ENCODE assay signal across 12 cellular contexts in the genomic region with DNA sequence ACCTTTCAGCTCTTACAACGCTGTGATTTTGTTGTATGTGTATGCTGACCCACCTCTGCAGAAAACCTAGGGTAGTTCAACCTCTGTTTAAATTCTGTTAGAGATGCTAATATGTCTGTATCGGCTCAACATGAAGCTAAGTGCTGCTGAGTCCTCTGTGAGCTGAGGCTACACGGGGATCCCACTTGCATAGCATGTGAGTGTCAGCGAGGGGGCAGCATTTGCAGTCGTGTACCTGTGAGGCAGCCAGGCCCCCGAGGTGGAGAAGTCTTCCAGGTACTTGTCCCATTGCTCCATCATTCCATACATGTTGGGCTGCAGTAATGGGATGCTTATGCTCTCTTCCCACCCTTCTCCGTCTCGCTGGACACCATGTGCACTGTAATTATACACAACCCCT. TPM values are rescaled to one million over a fixed set of nuclear protein-coding genes. Genes with fewer than 3 reads are reported as not detected.
DNase-seq lines count a peak whose midpoint lies in the region; ATAC-seq, FAIRE-seq and TF ChIP-seq lines count a peak whose summit lies in the region.
"Had no signal": no experiment of that assay in that cellular context is flagged by ENCODE, and none has a peak within 500 bp of the region (broad histone marks: within the 10 kb centered on the region; RNA-seq: fewer than 3 reads in every experiment).

No MANE protein-coding gene starts in this region.

- no peaks in the 10 kb centered on the region for H3K27me3 Mint-ChIP-seq in activated T-cell treated with anti-CD3 and anti-CD28 coated beads, Interleukin-2, amount 50 U/mL, for 24 hours
- H3K27me3 Mint-ChIP-seq in Caco-2 (ENCODE audit: insufficient read depth, unreplicated experiment) = no peaks in the 10 kb centered on the region

- H3K9me3 ChIP-seq in left ventricle myocardium inferior (replicated peaks) (no peaks in the 10 kb centered on the region), Caco-2 (no peaks in the 10 kb centered on the region)

- H3K36me3 Mint-ChIP-seq in activated T-cell treated with anti-CD3 and anti-CD28 coated beads, Interleukin-2, amount 50 U/mL, for 24 hours (ENCODE audit: low read depth) = peaks cover 41% of the 10 kb centered on the region
- H3K36me3 Mint-ChIP-seq in Caco-2 (ENCODE audit: insufficient read depth, unreplicated experiment) = peaks cover 3% of the 10 kb centered on the region
- H3K36me3 Mint-ChIP-seq: mesothelial cell of epicardium had no signal

- POLR2A ChIA-PET in Caco-2 (lab: Charles Lee) = interaction anchor here (0.6 kb wide), 1 partner anchor 257 kb away, joined by 4 read pairs; no protein-coding TSS in a partner anchor

- no peaks in the 10 kb centered on the region for H3K9me3 Mint-ChIP-seq in activated T-cell treated with anti-CD3 and anti-CD28 coated beads, Interleukin-2, amount 50 U/mL, for 24 hours
- no peaks in the 10 kb centered on the region for H3K9me3 Mint-ChIP-seq in Caco-2 (ENCODE audit: unreplicated experiment)
- H3K9me3 Mint-ChIP-seq: mesothelial cell of epicardium had no signal

- no TSS peak for BruUV-seq in Caco-2 (replicated peaks; lab: Mats Ljungman, UMichigan)

- no peak overlapping the region for H3K4me3 Mint-ChIP-seq in activated T-cell treated with anti-CD3 and anti-CD28 coated beads, Interleukin-2, amount 50 U/mL, for 24 hours
- H3K4me3 Mint-ChIP-seq in Caco-2 (ENCODE audit: unreplicated experiment) = no peak overlapping the region
- H3K4me3 Mint-ChIP-seq: mesothelial cell of epicardium had no signal

- DNase-seq in activated T-cell treated with anti-CD3 and anti-CD28 coated beads, Interleukin-2, amount 50 U/mL, for 24 hours = no peak
- DNase-seq in activated T-cell treated with anti-CD3 and anti-CD28 coated beads, Interleukin-2, amount 50 U/mL, for 48 hours = no peak
- DNase-seq in left ventricle myocardium inferior (no peak), urothelium cell line (ENCODE audit: low spot score) (peak; percentile 21), NCI-H774 (lab: John Stamatoyannopoulos, UW) (no peak), Caco-2 (no peak), NCI-H187 (lab: John Stamatoyannopoulos, UW) (no peak)
- DNase-seq: NCI-H1417 had no signal

- TF ChIP-seq CTCF in left ventricle myocardium inferior (IDR thresholded peaks at IDR 0.05; ENCODE audit: borderline replicate concordance) = peak; percentile 50
- peak in 1 of 2 experiments; percentile 15 for TF ChIP-seq CTCF in Caco-2 (IDR thresholded peaks at IDR 0.05; ENCODE audit: insufficient read depth in 1 of 2, low read depth in 1 of 2, low read length in 1 of 2, severe bottlenecking in 1 of 2, unreplicated experiment in 1 of 2)

- H3K27ac ChIP-seq in left ventricle myocardium inferior (replicated peaks) = no peak overlapping the region

- no peaks in the 10 kb centered on the region for H3K27me3 ChIP-seq in left ventricle myocardium inferior (ENCODE audit: low read depth)
- no peaks in the 10 kb centered on the region for H3K27me3 ChIP-seq in Caco-2 (replicated peaks; ENCODE audit: control insufficient read depth, insufficient read depth, low read length)

- H3K4me3 ChIP-seq in left ventricle myocardium inferior (no peak overlapping the region), Caco-2 (ENCODE audit: low read depth, low read length) (no peak overlapping the region)

- peaks cover 2% of the 10 kb centered on the region for H3K4me1 Mint-ChIP-seq in activated T-cell treated with anti-CD3 and anti-CD28 coated beads, Interleukin-2, amount 50 U/mL, for 24 hours (ENCODE audit: low read depth)
- no peaks in the 10 kb centered on the region for H3K4me1 Mint-ChIP-seq in Caco-2 (ENCODE audit: low read depth, unreplicated experiment)

- no peak for FAIRE-seq in urothelium cell line (lab: Jason Lieb, UNC)

- peak overlapping the region; percentile 27 for H3K27ac Mint-ChIP-seq in activated T-cell treated with anti-CD3 and anti-CD28 coated beads, Interleukin-2, amount 50 U/mL, for 24 hours
- H3K27ac Mint-ChIP-seq in Caco-2 (ENCODE audit: unreplicated experiment) = no peak overlapping the region
- H3K27ac Mint-ChIP-seq: mesothelial cell of epicardium had no signal

- peak; percentile 55 for ATAC-seq in SK-N-SH treated with all-trans-retinoic acid at 6 μM for 48 hours

- intact Hi-C loops in left ventricle myocardium inferior (cut with micrococcal nuclease) = no loop called here
- intact Hi-C loops in Caco-2 (cut with micrococcal nuclease; ENCODE audit: unreplicated experiment) = no loop called here

- CTCF ChIA-PET in Caco-2 (lab: Charles Lee) = interaction anchor here (1.1 kb wide), 1 partner anchor 406 kb away, joined by 3 read pairs; no protein-coding TSS in a partner anchor

- no peaks in the 10 kb centered on the region for H3K4me1 ChIP-seq in left ventricle myocardium inferior
- H3K4me1 ChIP-seq in Caco-2 = no peaks in the 10 kb centered on the region

- peaks cover 17% of the 10 kb centered on the region for H3K36me3 ChIP-seq in left ventricle myocardium inferior
- H3K36me3 ChIP-seq in Caco-2 (ENCODE audit: control insufficient read depth, insufficient read depth, low read length) = no peaks in the 10 kb centered on the region

TF ChIP-seq in SK-N-SH treated with all-trans-retinoic acid at 6 μM for 48 hours, 23 proteins besides CTCF, POLR2A, EP300 and RAD21:
- TF ChIP-seq SNAI2 (CRISPR knock-in tag; IDR thresholded peaks at IDR 0.05) (no peak), OSR1 (CRISPR knock-in tag; IDR thresholded peaks at IDR 0.05) (no peak), CSDC2 (CRISPR knock-in tag; IDR thresholded peaks at IDR 0.05) (no peak), ZNF8 (CRISPR knock-in tag; IDR thresholded peaks at IDR 0.05) (no peak), ZC3H10 (CRISPR knock-in tag; IDR thresholded peaks at IDR 0.05) (no peak)
- TF ChIP-seq, protein P1, sequence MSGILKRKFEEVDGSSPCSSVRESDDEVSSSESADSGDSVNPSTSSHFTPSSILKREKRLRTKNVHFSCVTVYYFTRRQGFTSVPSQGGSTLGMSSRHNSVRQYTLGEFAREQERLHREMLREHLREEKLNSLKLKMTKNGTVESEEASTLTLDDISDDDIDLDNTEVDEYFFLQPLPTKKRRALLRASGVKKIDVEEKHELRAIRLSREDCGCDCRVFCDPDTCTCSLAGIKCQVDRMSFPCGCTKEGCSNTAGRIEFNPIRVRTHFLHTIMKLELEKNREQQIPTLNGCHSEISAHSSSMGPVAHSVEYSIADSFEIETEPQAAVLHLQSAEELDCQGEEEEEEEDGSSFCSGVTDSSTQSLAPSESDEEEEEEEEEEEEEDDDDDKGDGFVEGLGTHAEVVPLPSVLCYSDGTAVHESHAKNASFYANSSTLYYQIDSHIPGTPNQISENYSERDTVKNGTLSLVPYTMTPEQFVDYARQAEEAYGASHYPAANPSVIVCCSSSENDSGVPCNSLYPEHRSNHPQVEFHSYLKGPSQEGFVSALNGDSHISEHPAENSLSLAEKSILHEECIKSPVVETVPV (CRISPR knock-in tag; IDR thresholded peaks at IDR 0.05) = no peak

RNA-seq across cellular contexts. Expression of a gene that starts 3.7 kb away (rescaled TPM):
- 1.8 TPM for total RNA-seq in left ventricle myocardium inferior
- total RNA-seq in Caco-2 (2022) = 1.6 and 1.7 TPM in 2 replicates
- total RNA-seq: Daoy; T-helper 2 cell treated with Interferon-gamma antibody and Interleukin-4, amounts not matched to agents 100 ng/mL and 5 ng/mL, for 36 hours had no signal

RNA-seq across cellular contexts. Expression of a gene that starts 15.3 kb away (rescaled TPM):
- 34.3 TPM for total RNA-seq in left ventricle myocardium inferior
- 22.4 and 25.2 TPM in 2 replicates for total RNA-seq in Caco-2 (2022)

RNA-seq across cellular contexts. Expression of a gene that starts 57.3 kb away (rescaled TPM):
- total RNA-seq in left ventricle myocardium inferior (22.5 TPM), Caco-2 (2022) (18.3 and 19.6 TPM in 2 replicates)
